8 cellular contexts compared by ENCODE assay signal in the genomic region with DNA sequence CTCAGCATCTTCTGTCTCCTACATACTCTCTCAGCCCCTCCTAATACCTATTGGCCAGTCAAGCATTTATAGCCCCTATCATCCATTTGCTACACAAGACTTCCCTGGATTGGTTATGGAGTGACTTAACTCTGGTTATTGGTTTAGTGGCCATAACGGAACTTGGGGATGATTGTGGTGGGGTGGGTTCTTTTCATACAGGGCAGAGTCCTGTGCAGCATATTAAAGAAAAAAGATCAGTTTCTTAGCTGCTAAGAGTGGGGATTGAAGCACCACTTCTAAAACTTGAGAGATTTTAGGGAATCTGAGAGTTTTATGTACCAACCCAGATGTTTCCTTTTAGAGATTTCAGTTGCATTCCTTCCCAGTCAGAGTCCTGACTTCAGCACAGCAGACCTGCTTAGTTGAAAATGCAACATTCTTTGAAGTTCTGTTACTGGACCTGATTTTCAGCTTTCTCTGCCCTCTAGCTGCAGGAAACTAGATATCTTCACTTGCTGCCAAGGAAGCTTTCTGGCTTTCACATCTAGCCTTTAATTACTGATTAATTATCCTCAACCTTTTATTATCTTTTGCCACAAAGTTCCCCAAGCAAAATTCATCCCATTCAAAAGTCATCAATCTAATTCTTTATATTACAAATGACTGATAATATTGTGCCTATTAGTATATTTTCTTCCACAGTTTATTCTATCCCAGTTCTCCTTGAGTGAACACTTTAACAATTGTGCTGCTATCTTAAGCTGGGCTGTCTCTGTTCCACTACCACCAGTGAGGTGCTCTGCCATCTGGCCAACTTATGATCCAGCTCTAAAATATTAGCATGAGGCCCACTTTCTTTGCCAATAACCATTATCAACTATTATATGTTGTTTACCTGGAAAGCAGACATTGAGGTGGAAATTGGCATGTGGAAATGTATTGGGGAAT.
DNase-seq lines count a peak whose midpoint lies in the region; ATAC-seq, FAIRE-seq and TF ChIP-seq lines count a peak whose summit lies in the region.

No MANE protein-coding gene starts in this region.

- H3K27ac ChIP-seq in VCaP, result no peak overlapping the region; the same call in 1 of the 2 replicates

- H3K27ac Mint-ChIP-seq in natural killer cell treated with Interleukin-12 subunit alpha and Interleukin-12 subunit beta and Interleukin-15 and Interleukin-18, amount 100 ng/mL, for 72 hours, result no peak overlapping the region

- FAIRE-seq in RCC 7860 (lab: Jason Lieb, UNC), result no peak

- H3K27me3 Mint-ChIP-seq in natural killer cell treated with Interleukin-12 subunit alpha and Interleukin-12 subunit beta and Interleukin-15 and Interleukin-18, amount 100 ng/mL, for 72 hours, result no peaks in the 10 kb centered on the region

- no peak overlapping the region for H3K4me3 Mint-ChIP-seq in natural killer cell treated with Interleukin-12 subunit alpha and Interleukin-12 subunit beta and Interleukin-15 and Interleukin-18, amount 100 ng/mL, for 72 hours

- no peaks in the 10 kb centered on the region for H3K4me1 Mint-ChIP-seq in natural killer cell treated with Interleukin-12 subunit alpha and Interleukin-12 subunit beta and Interleukin-15 and Interleukin-18, amount 100 ng/mL, for 72 hours (ENCODE audit: low read depth in 2 of 2)

- no peaks in the 10 kb centered on the region for H3K36me3 Mint-ChIP-seq in natural killer cell treated with Interleukin-12 subunit alpha and Interleukin-12 subunit beta and Interleukin-15 and Interleukin-18, amount 100 ng/mL, for 72 hours

- DNase-seq in COR-L47 (lab: John Stamatoyannopoulos, UW) (peak; percentile 22), kidney glomerular epithelial cell (lab: John Stamatoyannopoulos, UW) (peak; percentile 54), RCC 7860 (ENCODE audit: low spot score) (no peak)
- no peak for DNase-seq in natural killer cell treated with Interleukin-12 subunit alpha and Interleukin-12 subunit beta and Interleukin-15 and Interleukin-18, amount 100 ng/mL, for 72 hours (ENCODE audit: low spot score)
- DNase-seq in stimulated activated CD8-positive, alpha-beta memory T cell treated with anti-CD3 and anti-CD28 coated beads, Interleukin-4, amount 100 ng/mL, for 48 hours, result no peak

- TF ChIP-seq CTCF in VCaP (conservative IDR thresholded peaks at IDR 0.05), result peak; percentile 73

- H3K9me3 Mint-ChIP-seq in natural killer cell treated with Interleukin-12 subunit alpha and Interleukin-12 subunit beta and Interleukin-15 and Interleukin-18, amount 100 ng/mL, for 72 hours, result peaks cover 16% of the 10 kb centered on the region

- ATAC-seq in HG02623 (IDR thresholded peaks at IDR 0.05; ENCODE audit: unreplicated experiment), result peak; percentile 33
- no peak for ATAC-seq in natural killer cell treated with Interleukin-12 subunit alpha and Interleukin-12 subunit beta and Interleukin-15 and Interleukin-18, amount 100 ng/mL, for 72 hours
- no peak for ATAC-seq in GM21367 (IDR thresholded peaks at IDR 0.05; ENCODE audit: unreplicated experiment)

Comparison
In these comparisons a context has a peak if more than half of its experiments do, and no peak if none do; other contexts are left out.
1. DNase-seq: peak in COR-L47 (single experiment) and kidney glomerular epithelial cell (single experiment); none in RCC 7860 (single experiment), natural killer cell treated with Interleukin-12 subunit alpha and Interleukin-12 subunit beta and Interleukin-15 and Interleukin-18, amount 100 ng/mL, for 72 hours (single experiment) and stimulated activated CD8-positive, alpha-beta memory T cell treated with anti-CD3 and anti-CD28 coated beads, Interleukin-4, amount 100 ng/mL, for 48 hours (single experiment).